In genomic region chr18:44835555-44836156, GRCh38 we compare ENCODE assay signal across 17 cellular contexts.
DNase-seq lines count a peak whose midpoint lies in the region; ATAC-seq, FAIRE-seq and TF ChIP-seq lines count a peak whose summit lies in the region.
"Had no signal": no experiment of that assay in that cellular context is flagged by ENCODE, and none has a peak within 500 bp of the region (broad histone marks: within the 10 kb centered on the region; RNA-seq: fewer than 3 reads in every experiment).

No MANE protein-coding gene starts in this region.

- no peaks in the 10 kb centered on the region for H3K36me3 Mint-ChIP-seq in activated CD8-positive, alpha-beta T cell treated with anti-CD3 and anti-CD28 coated beads, Interleukin-2, amount 10 ng/mL, durations not matched to agents 7 days and 5 days (ENCODE audit: low read depth)

- H3K4me3 ChIP-seq in adipocyte (ENCODE audit: low read length) (no peak overlapping the region), kidney (ENCODE audit: low read length in 2 of 2) (no peak overlapping the region)
- H3K4me3 ChIP-seq: K562, SJCRH30 had no signal

- H3K27ac Mint-ChIP-seq in activated CD8-positive, alpha-beta T cell treated with anti-CD3 and anti-CD28 coated beads, Interleukin-2, amount 10 ng/mL, durations not matched to agents 7 days and 5 days: no peak overlapping the region

- H3K27me3 ChIP-seq in adipocyte (replicated peaks; ENCODE audit: control insufficient read depth, insufficient read depth, low read length): no peaks in the 10 kb centered on the region
- H3K27me3 ChIP-seq: foreskin keratinocyte, SJCRH30 had no signal

- peak overlapping the region; percentile 59 to 70 for H3K27ac ChIP-seq in kidney (ENCODE audit: low read depth in 2 of 2, low read length in 2 of 2)
- H3K27ac ChIP-seq: foreskin keratinocyte, SJCRH30 had no signal

- H3K9me3 Mint-ChIP-seq in activated CD8-positive, alpha-beta T cell treated with anti-CD3 and anti-CD28 coated beads, Interleukin-2, amount 10 ng/mL, durations not matched to agents 7 days and 5 days (ENCODE audit: insufficient read depth): no peaks in the 10 kb centered on the region

- no peaks in the 10 kb centered on the region for H3K27me3 Mint-ChIP-seq in activated CD8-positive, alpha-beta T cell treated with anti-CD3 and anti-CD28 coated beads, Interleukin-2, amount 10 ng/mL, durations not matched to agents 7 days and 5 days (ENCODE audit: low read depth)

- H3K4me1 ChIP-seq in adipocyte (ENCODE audit: control insufficient read depth, insufficient read depth, low read length): peaks cover 15% of the 10 kb centered on the region
- H3K4me1 ChIP-seq in kidney (ENCODE audit: control insufficient read depth in 1 of 2, insufficient read depth in 1 of 2, low read depth in 1 of 2, low read length in 2 of 2): peaks cover 62 to 77% of the 10 kb centered on the region in 2 donors

- no peak for ATAC-seq in GM18505 (IDR thresholded peaks at IDR 0.05; ENCODE audit: unreplicated experiment)
- ATAC-seq in activated CD8-positive, alpha-beta T cell treated with anti-CD3 and anti-CD28 coated beads, Interleukin-2, amount 10 ng/mL, durations not matched to agents 7 days and 5 days: no peak
- ATAC-seq: foreskin keratinocyte had no signal

- TF ChIP-seq CTCF in kidney (IDR thresholded peaks at IDR 0.05; ENCODE audit: borderline replicate concordance, extremely low read depth, insufficient read depth): no peak

- no peak overlapping the region for H3K4me3 Mint-ChIP-seq in activated CD8-positive, alpha-beta T cell treated with anti-CD3 and anti-CD28 coated beads, Interleukin-2, amount 10 ng/mL, durations not matched to agents 7 days and 5 days

- POLR2A ChIA-PET in activated CD8-positive, alpha-beta T cell treated with anti-CD3 and anti-CD28 coated beads, Interleukin-2, amount 10 ng/mL, durations not matched to agents 7 days and 5 days (lab: Charles Lee): no interaction called here

- intact Hi-C loops in kidney (cut with DNase I): no loop called here

- peak; percentile 62 for FAIRE-seq in kidney (lab: Jason Lieb, UNC)
- FAIRE-seq in urothelium cell line (lab: Jason Lieb, UNC): no peak
- FAIRE-seq: endometrium, K562 had no signal

- DNase-seq in ELF-1 (ENCODE audit: low read depth, low spot score): peak; percentile 52
- DNase-seq in adipocyte (ENCODE audit: low read depth): peak; percentile 35
- DNase-seq in kidney: no peak
- DNase-seq in putamen (ENCODE audit: low spot score): peak; percentile 51
- no peak for DNase-seq in HuH-7.5 (ENCODE audit: low spot score)
- DNase-seq in urothelium cell line (ENCODE audit: low spot score): no peak
- DNase-seq in activated CD8-positive, alpha-beta T cell treated with anti-CD3 and anti-CD28 coated beads, Interleukin-2, amount 10 ng/mL, durations not matched to agents 7 days and 5 days: no peak
- DNase-seq: activated CD4-positive, alpha-beta T cell treated with anti-CD3 and anti-CD28 coated beads for 4 hours; activated naive CD4-positive, alpha-beta T cell treated with anti-CD3 and anti-CD28 coated beads, Interleukin-2, amount 50 U/mL, for 16 hours; foreskin keratinocyte; NCI-H1092; occipital lobe; SJCRH30; stimulated activated naive CD4-positive, alpha-beta T cell had no signal

- H3K36me3 ChIP-seq in adipocyte (ENCODE audit: control insufficient read depth, insufficient read depth, low read length, severe bottlenecking) (no peaks in the 10 kb centered on the region), kidney (ENCODE audit: control insufficient read depth in 1 of 2, insufficient read depth in 2 of 2, low read length in 2 of 2) (no peaks in the 10 kb centered on the region)
- H3K36me3 ChIP-seq: SJCRH30 had no signal

- no peak overlapping the region for H3K9ac ChIP-seq in adipocyte (ENCODE audit: low read length)
- peak overlapping the region in 1 of 2 donors; percentile 9 for H3K9ac ChIP-seq in kidney (ENCODE audit: low read length in 2 of 2)

- H3K4me1 Mint-ChIP-seq in activated CD8-positive, alpha-beta T cell treated with anti-CD3 and anti-CD28 coated beads, Interleukin-2, amount 10 ng/mL, durations not matched to agents 7 days and 5 days (ENCODE audit: low read depth): peaks cover 30% of the 10 kb centered on the region

- no peaks in the 10 kb centered on the region for H3K9me3 ChIP-seq in adipocyte (ENCODE audit: control insufficient read depth, low read length)
- no peaks in the 10 kb centered on the region for H3K9me3 ChIP-seq in kidney (ENCODE audit: control insufficient read depth in 1 of 2, low read length in 2 of 2)
- H3K9me3 ChIP-seq: SJCRH30 had no signal

- TF ChIP-seq POLR2A in GM18505 (IDR thresholded peaks at IDR 0.05; ENCODE audit: borderline replicate concordance, extremely low read depth, insufficient read depth, insufficient read length): no peak

- CTCF ChIA-PET in activated CD8-positive, alpha-beta T cell treated with anti-CD3 and anti-CD28 coated beads, Interleukin-2, amount 10 ng/mL, durations not matched to agents 7 days and 5 days (lab: Charles Lee): no interaction called here

Comparison
In these comparisons a context has a peak if more than half of its experiments do, and no peak if none do; other contexts are left out.
1. DNase-seq: peak in ELF-1 (single experiment), adipocyte (single experiment) and putamen (single experiment); none in kidney (single experiment), HuH-7.5 (single experiment), urothelium cell line (single experiment) and activated CD8-positive, alpha-beta T cell treated with anti-CD3 and anti-CD28 coated beads, Interleukin-2, amount 10 ng/mL, durations not matched to agents 7 days and 5 days (single experiment).